8 cellular contexts compared by ENCODE assay signal in the genomic region with DNA sequence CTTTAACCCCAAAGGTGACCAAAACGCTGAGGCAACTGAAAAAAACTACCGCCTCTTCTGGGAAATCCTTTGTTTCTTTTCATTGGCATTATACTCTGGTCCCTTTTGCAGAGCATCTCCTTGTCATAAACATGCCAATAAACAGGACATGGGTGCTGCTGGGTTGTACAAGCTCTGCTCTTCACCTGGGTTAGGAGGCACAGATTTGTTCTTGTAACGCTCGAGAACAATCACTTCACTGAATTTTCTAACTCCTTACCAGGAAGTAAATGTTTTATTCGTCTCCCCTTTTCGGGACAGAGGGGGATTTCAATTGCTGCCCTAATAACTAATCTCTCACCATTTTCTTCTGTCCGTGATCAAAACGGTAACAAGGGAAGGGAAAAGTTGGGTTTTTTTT. TPM values are rescaled to one million over a fixed set of nuclear protein-coding genes. Genes with fewer than 3 reads are reported as not detected.
A peak's percentile ranks its signal among the peaks of the same experiment; 100 is the strongest.
DNase-seq lines count a peak whose midpoint lies in the region; ATAC-seq, FAIRE-seq and TF ChIP-seq lines count a peak whose summit lies in the region.

No MANE protein-coding gene starts in this region.

- H3K27ac ChIP-seq in HL-60 (replicated peaks) (no peak overlapping the region), breast epithelium (peak overlapping the region in 1 of 2 donors; percentile 82), mucosa of rectum (ENCODE audit: low read depth in 2 of 2, low read length in 2 of 2) (peak overlapping the region; percentile 8 to 68)

- DNase-seq in ACHN = peak; percentile 12
- DNase-seq in HL-60 (ENCODE audit: low read depth in 1 of 2, low spot score in 1 of 2) = no peak
- no peak for DNase-seq in breast epithelium (ENCODE audit: low spot score in 2 of 2)
- no peak for DNase-seq in foreskin melanocyte
- no peak for DNase-seq in urothelium cell line (ENCODE audit: low spot score)
- no peak for DNase-seq in iPS-NIHi7 (ENCODE audit: extremely low spot score)

- H3K9me3 ChIP-seq in breast epithelium (no peaks in the 10 kb centered on the region), mucosa of rectum (ENCODE audit: control insufficient read depth in 2 of 2, low read length in 2 of 2) (no peaks in the 10 kb centered on the region)

- ATAC-seq in HG02588 (IDR thresholded peaks at IDR 0.05; ENCODE audit: unreplicated experiment) = no peak

- TF ChIP-seq POLR2A in breast epithelium (IDR thresholded peaks at IDR 0.05) = no peak

- no peak for FAIRE-seq in urothelium cell line (lab: Jason Lieb, UNC)

- H3K4me3 ChIP-seq in HL-60 (replicated peaks; ENCODE audit: insufficient read depth, low read length) = peak overlapping the region; percentile 69
- peak overlapping the region; percentile 48 to 71 (median 69) for H3K4me3 ChIP-seq in breast epithelium
- peak overlapping the region; percentile 91 to 95 for H3K4me3 ChIP-seq in mucosa of rectum (ENCODE audit: low read length in 2 of 2)

- H3K4me1 ChIP-seq in breast epithelium (no peaks in the 10 kb centered on the region), mucosa of rectum (ENCODE audit: control insufficient read depth in 2 of 2, insufficient read depth in 2 of 2, low read length in 2 of 2) (peaks cover 3 to 7% of the 10 kb centered on the region in 2 donors)

- TF ChIP-seq CTCF in HL-60 (IDR thresholded peaks at IDR 0.05; ENCODE audit: insufficient read depth, low read length) (no peak), breast epithelium (IDR thresholded peaks at IDR 0.05) (no peak)

- in situ Hi-C loops in ACHN (cut with HindIII; ENCODE audit: low pct_ligation_motif_present, low pct_unique_long_range_greater_than_20kb, low sequenced_read_pairs) = no loop called here

- H3K9ac ChIP-seq in mucosa of rectum (ENCODE audit: low read depth in 1 of 2, low read length in 2 of 2) = peak overlapping the region; percentile 77 to 79

- peaks cover 4% of the 10 kb centered on the region for H3K27me3 ChIP-seq in HL-60 (ENCODE audit: insufficient read depth, poor library complexity, severe bottlenecking)
- H3K27me3 ChIP-seq in breast epithelium = no peaks in the 10 kb centered on the region
- no peaks in the 10 kb centered on the region for H3K27me3 ChIP-seq in mucosa of rectum (ENCODE audit: control insufficient read depth in 2 of 2, insufficient read depth in 2 of 2, low read length in 2 of 2)

- H3K36me3 ChIP-seq in breast epithelium (no peaks in the 10 kb centered on the region), mucosa of rectum (ENCODE audit: control insufficient read depth in 2 of 2, insufficient read depth in 2 of 2, low read length in 2 of 2) (no peaks in the 10 kb centered on the region)

- intact Hi-C loops in breast epithelium (cut with DNase I; ENCODE audit: low total_unique reads) = no loop called here

RNA-seq across cellular contexts. Expression of gene PLCH1, which starts 1.3 kb away (rescaled TPM):
- total RNA-seq in breast epithelium = 1 to 10 TPM in 2 of 3 donors, not detected in 1; 2.0 to 3.4 TPM
